24 cellular contexts compared by ENCODE assay signal in the genomic region with DNA sequence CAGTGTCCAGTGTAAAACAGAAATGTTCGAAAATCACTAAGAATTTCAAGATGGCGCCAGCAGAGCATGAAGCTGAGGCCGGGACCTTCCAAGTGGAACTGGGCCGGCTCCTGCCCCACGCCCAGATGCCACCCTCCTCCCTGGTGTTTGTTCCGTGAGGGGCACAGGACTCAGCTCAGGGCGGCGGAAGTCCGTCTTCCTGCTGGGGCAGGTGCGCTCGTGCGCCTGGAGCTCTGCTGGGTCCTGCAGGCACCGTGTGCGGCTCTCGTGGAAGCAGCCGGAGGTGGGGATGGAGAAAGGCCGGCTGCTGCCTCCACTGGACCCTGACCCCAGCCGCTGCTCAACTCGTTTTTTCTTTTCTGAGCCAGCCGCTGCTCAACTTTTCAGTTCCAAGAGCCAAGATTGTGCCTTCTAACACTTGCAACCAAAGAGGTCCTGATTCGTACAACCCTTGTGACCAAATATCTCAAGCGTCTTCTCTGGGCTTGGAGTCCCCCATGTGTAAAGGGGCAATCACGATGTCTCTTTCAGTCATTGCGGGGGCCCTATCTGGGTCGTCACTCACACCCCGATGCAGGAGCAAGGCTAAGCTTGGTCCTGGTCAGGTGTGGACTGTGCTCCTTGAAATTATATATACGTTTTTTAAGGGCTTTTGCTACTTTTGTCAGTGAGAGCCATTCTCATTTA.
DNase-seq lines count a peak whose midpoint lies in the region; ATAC-seq and TF ChIP-seq lines count a peak whose summit lies in the region.
"Had no signal": no experiment of that assay in that cellular context is flagged by ENCODE, and none has a peak within 500 bp of the region (broad histone marks: within the 10 kb centered on the region; RNA-seq: fewer than 3 reads in every experiment).

No MANE protein-coding gene starts in this region.

- H3K4me3 ChIP-seq in coronary artery (no peak overlapping the region), testis (no peak overlapping the region)
- H3K4me3 ChIP-seq: GM23248 had no signal

- no peak overlapping the region for H3K27ac Mint-ChIP-seq in stimulated activated effector memory CD8-positive, alpha-beta T cell treated with anti-CD3 and anti-CD28 coated beads, Interleukin-12 subunit alpha, Interleukin-12 subunit beta, amount 100 ng/mL, for 72 hours
- H3K27ac Mint-ChIP-seq: CD8-positive, alpha-beta T cell had no signal

- no peak for TF ChIP-seq CTCF in coronary artery (IDR thresholded peaks at IDR 0.05)
- TF ChIP-seq CTCF in testis (IDR thresholded peaks at IDR 0.05): no peak

- H3K27me3 Mint-ChIP-seq in activated T-cell treated with anti-CD3 and anti-CD28 coated beads, Interleukin-2, amount 50 U/mL, for 4 hours (ENCODE audit: low read depth): peaks cover 23% of the 10 kb centered on the region

- H3K4me1 Mint-ChIP-seq in activated T-cell treated with anti-CD3 and anti-CD28 coated beads, Interleukin-2, amount 50 U/mL, for 4 hours (ENCODE audit: low read depth): no peaks in the 10 kb centered on the region
- no peaks in the 10 kb centered on the region for H3K4me1 Mint-ChIP-seq in stimulated activated effector memory CD8-positive, alpha-beta T cell treated with anti-CD3 and anti-CD28 coated beads, Interleukin-12 subunit alpha, Interleukin-12 subunit beta, amount 100 ng/mL, for 72 hours

- H3K36me3 Mint-ChIP-seq in activated T-cell treated with anti-CD3 and anti-CD28 coated beads, Interleukin-2, amount 50 U/mL, for 4 hours (ENCODE audit: insufficient read depth): no peaks in the 10 kb centered on the region
- no peaks in the 10 kb centered on the region for H3K36me3 Mint-ChIP-seq in stimulated activated effector memory CD8-positive, alpha-beta T cell treated with anti-CD3 and anti-CD28 coated beads, Interleukin-12 subunit alpha, Interleukin-12 subunit beta, amount 100 ng/mL, for 72 hours
- H3K36me3 Mint-ChIP-seq: CD8-positive, alpha-beta T cell had no signal

- H3K4me1 ChIP-seq in testis: no peaks in the 10 kb centered on the region

- 73 to 83% methylated on average over 21 to 27 of the region's 27 CpGs for WGBS in testis, 2 donors

- H3K9me3 ChIP-seq in testis: no peaks in the 10 kb centered on the region

- no peak for TF ChIP-seq POLR2A in testis (IDR thresholded peaks at IDR 0.05)

- intact Hi-C loops in testis (cut with DNase I; ENCODE audit: low total_unique reads): no loop called here

- no peaks in the 10 kb centered on the region for H3K27me3 ChIP-seq in testis

- no peaks in the 10 kb centered on the region for H3K9me3 Mint-ChIP-seq in activated T-cell treated with anti-CD3 and anti-CD28 coated beads, Interleukin-2, amount 50 U/mL, for 4 hours
- no peaks in the 10 kb centered on the region for H3K9me3 Mint-ChIP-seq in stimulated activated effector memory CD8-positive, alpha-beta T cell treated with anti-CD3 and anti-CD28 coated beads, Interleukin-12 subunit alpha, Interleukin-12 subunit beta, amount 100 ng/mL, for 72 hours
- H3K9me3 Mint-ChIP-seq: CD8-positive, alpha-beta T cell had no signal

- no peak overlapping the region for H3K4me3 Mint-ChIP-seq in activated T-cell treated with anti-CD3 and anti-CD28 coated beads, Interleukin-2, amount 50 U/mL, for 4 hours
- H3K4me3 Mint-ChIP-seq in stimulated activated effector memory CD8-positive, alpha-beta T cell treated with anti-CD3 and anti-CD28 coated beads, Interleukin-12 subunit alpha, Interleukin-12 subunit beta, amount 100 ng/mL, for 72 hours: no peak overlapping the region
- H3K4me3 Mint-ChIP-seq: CD8-positive, alpha-beta T cell had no signal

- H3K27ac ChIP-seq in coronary artery (no peak overlapping the region), testis (no peak overlapping the region)
- H3K27ac ChIP-seq: GM23248 had no signal

- peak; percentile 17 for DNase-seq in activated CD8-positive, alpha-beta memory T cell treated with anti-CD3 and anti-CD28 coated beads for 24 hours
- no peak for DNase-seq in activated CD8-positive, alpha-beta memory T cell treated with anti-CD3 and anti-CD28 coated beads, Interleukin-2, amount 50 U/mL, for 4 hours
- DNase-seq in coronary artery (ENCODE audit: low spot score) (peak; percentile 36), left lobe of liver (ENCODE audit: low spot score) (peak; percentile 27), testis (peak; percentile 2)
- DNase-seq in activated T-cell treated with anti-CD3 and anti-CD28 coated beads, Interleukin-2, amount 50 U/mL, for 4 hours: no peak
- DNase-seq in stimulated activated effector memory CD8-positive, alpha-beta T cell treated with anti-CD3 and anti-CD28 coated beads, Interleukin-12 subunit alpha, Interleukin-12 subunit beta, amount 100 ng/mL, for 72 hours (ENCODE audit: low spot score in 2 of 2): no peak
- DNase-seq: 8988T; AML-193; C1 segment of cervical spinal cord; DMS153; GM23248; KG1; NCI-H1092; NCI-H1436; NCI-H187 treated with DMSO at 0.1 percent for 48 hours; NCI-H226; NCI-H510A treated with DMSO at 0.1 percent for 48 hours; NCI-H774; NK-92 treated with Interleukin-12 subunit alpha and Interleukin-12 subunit beta, amount 100 ng/mL, for 24 hours; SIG-M5 had no signal

- ATAC-seq in left lobe of liver (no peak), GM19452 (IDR thresholded peaks at IDR 0.05; ENCODE audit: unreplicated experiment) (no peak)
- no peak for ATAC-seq in activated T-cell treated with anti-CD3 and anti-CD28 coated beads, Interleukin-2, amount 50 U/mL, for 4 hours
- ATAC-seq in stimulated activated effector memory CD8-positive, alpha-beta T cell treated with anti-CD3 and anti-CD28 coated beads, Interleukin-12 subunit alpha, Interleukin-12 subunit beta, amount 100 ng/mL, for 72 hours: no peak
- ATAC-seq: CD8-positive, alpha-beta T cell; Panc1 had no signal

- H3K36me3 ChIP-seq in testis (ENCODE audit: low read depth, missing control alignments): no peaks in the 10 kb centered on the region

Comparison
In these comparisons a context has a peak if more than half of its experiments do, and no peak if none do; other contexts are left out.
1. DNase-seq: peak in activated CD8-positive, alpha-beta memory T cell treated with anti-CD3 and anti-CD28 coated beads for 24 hours (single experiment), coronary artery (single experiment), left lobe of liver (single experiment) and testis (single experiment); none in activated CD8-positive, alpha-beta memory T cell treated with anti-CD3 and anti-CD28 coated beads, Interleukin-2, amount 50 U/mL, for 4 hours (single experiment), activated T-cell treated with anti-CD3 and anti-CD28 coated beads, Interleukin-2, amount 50 U/mL, for 4 hours (single experiment) and stimulated activated effector memory CD8-positive, alpha-beta T cell treated with anti-CD3 and anti-CD28 coated beads, Interleukin-12 subunit alpha, Interleukin-12 subunit beta, amount 100 ng/mL, for 72 hours (0 of 2).